ENCODE assay signal across 1 cellular context in the genomic region with DNA sequence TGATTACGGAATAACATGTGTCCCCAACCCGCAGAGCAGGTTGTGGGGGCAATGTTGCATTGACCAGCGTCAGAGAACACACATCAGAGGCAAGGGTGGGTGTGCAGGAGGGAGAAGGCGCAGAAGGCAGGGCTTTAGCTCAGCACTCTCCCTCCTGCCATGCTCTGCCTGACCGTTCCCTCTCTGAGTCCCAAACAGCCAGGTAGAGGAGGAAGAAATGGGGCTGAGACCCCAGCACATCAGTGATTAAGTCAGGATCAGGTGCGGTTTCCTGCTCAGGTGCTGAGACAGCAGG.
TF ChIP-seq lines count a peak whose summit lies in the region.

No MANE protein-coding gene starts in this region.

TF ChIP-seq in H1, 55 proteins besides CTCF, POLR2A, EP300 and RAD21:
- TF ChIP-seq, protein P1, sequence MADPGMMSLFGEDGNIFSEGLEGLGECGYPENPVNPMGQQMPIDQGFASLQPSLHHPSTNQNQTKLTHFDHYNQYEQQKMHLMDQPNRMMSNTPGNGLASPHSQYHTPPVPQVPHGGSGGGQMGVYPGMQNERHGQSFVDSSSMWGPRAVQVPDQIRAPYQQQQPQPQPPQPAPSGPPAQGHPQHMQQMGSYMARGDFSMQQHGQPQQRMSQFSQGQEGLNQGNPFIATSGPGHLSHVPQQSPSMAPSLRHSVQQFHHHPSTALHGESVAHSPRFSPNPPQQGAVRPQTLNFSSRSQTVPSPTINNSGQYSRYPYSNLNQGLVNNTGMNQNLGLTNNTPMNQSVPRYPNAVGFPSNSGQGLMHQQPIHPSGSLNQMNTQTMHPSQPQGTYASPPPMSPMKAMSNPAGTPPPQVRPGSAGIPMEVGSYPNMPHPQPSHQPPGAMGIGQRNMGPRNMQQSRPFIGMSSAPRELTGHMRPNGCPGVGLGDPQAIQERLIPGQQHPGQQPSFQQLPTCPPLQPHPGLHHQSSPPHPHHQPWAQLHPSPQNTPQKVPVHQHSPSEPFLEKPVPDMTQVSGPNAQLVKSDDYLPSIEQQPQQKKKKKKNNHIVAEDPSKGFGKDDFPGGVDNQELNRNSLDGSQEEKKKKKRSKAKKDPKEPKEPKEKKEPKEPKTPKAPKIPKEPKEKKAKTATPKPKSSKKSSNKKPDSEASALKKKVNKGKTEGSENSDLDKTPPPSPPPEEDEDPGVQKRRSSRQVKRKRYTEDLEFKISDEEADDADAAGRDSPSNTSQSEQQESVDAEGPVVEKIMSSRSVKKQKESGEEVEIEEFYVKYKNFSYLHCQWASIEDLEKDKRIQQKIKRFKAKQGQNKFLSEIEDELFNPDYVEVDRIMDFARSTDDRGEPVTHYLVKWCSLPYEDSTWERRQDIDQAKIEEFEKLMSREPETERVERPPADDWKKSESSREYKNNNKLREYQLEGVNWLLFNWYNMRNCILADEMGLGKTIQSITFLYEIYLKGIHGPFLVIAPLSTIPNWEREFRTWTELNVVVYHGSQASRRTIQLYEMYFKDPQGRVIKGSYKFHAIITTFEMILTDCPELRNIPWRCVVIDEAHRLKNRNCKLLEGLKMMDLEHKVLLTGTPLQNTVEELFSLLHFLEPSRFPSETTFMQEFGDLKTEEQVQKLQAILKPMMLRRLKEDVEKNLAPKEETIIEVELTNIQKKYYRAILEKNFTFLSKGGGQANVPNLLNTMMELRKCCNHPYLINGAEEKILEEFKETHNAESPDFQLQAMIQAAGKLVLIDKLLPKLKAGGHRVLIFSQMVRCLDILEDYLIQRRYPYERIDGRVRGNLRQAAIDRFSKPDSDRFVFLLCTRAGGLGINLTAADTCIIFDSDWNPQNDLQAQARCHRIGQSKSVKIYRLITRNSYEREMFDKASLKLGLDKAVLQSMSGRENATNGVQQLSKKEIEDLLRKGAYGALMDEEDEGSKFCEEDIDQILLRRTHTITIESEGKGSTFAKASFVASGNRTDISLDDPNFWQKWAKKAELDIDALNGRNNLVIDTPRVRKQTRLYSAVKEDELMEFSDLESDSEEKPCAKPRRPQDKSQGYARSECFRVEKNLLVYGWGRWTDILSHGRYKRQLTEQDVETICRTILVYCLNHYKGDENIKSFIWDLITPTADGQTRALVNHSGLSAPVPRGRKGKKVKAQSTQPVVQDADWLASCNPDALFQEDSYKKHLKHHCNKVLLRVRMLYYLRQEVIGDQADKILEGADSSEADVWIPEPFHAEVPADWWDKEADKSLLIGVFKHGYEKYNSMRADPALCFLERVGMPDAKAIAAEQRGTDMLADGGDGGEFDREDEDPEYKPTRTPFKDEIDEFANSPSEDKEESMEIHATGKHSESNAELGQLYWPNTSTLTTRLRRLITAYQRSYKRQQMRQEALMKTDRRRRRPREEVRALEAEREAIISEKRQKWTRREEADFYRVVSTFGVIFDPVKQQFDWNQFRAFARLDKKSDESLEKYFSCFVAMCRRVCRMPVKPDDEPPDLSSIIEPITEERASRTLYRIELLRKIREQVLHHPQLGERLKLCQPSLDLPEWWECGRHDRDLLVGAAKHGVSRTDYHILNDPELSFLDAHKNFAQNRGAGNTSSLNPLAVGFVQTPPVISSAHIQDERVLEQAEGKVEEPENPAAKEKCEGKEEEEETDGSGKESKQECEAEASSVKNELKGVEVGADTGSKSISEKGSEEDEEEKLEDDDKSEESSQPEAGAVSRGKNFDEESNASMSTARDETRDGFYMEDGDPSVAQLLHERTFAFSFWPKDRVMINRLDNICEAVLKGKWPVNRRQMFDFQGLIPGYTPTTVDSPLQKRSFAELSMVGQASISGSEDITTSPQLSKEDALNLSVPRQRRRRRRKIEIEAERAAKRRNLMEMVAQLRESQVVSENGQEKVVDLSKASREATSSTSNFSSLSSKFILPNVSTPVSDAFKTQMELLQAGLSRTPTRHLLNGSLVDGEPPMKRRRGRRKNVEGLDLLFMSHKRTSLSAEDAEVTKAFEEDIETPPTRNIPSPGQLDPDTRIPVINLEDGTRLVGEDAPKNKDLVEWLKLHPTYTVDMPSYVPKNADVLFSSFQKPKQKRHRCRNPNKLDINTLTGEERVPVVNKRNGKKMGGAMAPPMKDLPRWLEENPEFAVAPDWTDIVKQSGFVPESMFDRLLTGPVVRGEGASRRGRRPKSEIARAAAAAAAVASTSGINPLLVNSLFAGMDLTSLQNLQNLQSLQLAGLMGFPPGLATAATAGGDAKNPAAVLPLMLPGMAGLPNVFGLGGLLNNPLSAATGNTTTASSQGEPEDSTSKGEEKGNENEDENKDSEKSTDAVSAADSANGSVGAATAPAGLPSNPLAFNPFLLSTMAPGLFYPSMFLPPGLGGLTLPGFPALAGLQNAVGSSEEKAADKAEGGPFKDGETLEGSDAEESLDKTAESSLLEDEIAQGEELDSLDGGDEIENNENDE (IDR thresholded peaks at IDR 0.05; ENCODE audit: insufficient replicate concordance, low read length), result no peak
- TF ChIP-seq NRF1 (IDR thresholded peaks at IDR 0.05; ENCODE audit: low read depth, low read length) (no peak), JUND (IDR thresholded peaks at IDR 0.05; ENCODE audit: low read length) (no peak), SAP30 (IDR thresholded peaks at IDR 0.05; ENCODE audit: insufficient read depth, insufficient replicate concordance, low read length) (peak; percentile 6), EZH2 (IDR thresholded peaks at IDR 0.05; ENCODE audit: low read depth, low read length, severe bottlenecking) (no peak), EGR1 (IDR thresholded peaks at IDR 0.05; ENCODE audit: borderline replicate concordance, low read depth, low read length) (no peak), CEBPB (IDR thresholded peaks at IDR 0.05; ENCODE audit: low read depth, low read length) (no peak), RFX5 (IDR thresholded peaks at IDR 0.05; ENCODE audit: borderline replicate concordance, low read depth, low read length) (no peak)
- TF ChIP-seq, protein P2, sequence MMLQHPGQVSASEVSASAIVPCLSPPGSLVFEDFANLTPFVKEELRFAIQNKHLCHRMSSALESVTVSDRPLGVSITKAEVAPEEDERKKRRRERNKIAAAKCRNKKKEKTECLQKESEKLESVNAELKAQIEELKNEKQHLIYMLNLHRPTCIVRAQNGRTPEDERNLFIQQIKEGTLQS (IDR thresholded peaks at IDR 0.05; ENCODE audit: insufficient read depth, low read depth, low read length), result no peak
